ENCODE assay signal across 11 cellular contexts in genomic region chr16:4393243-4393606, GRCh38. TPM values are rescaled to one million over a fixed set of nuclear protein-coding genes. Genes with fewer than 3 reads are reported as not detected.
A peak's percentile ranks its signal among the peaks of the same experiment; 100 is the strongest.
DNase-seq lines count a peak whose midpoint lies in the region; ATAC-seq and TF ChIP-seq lines count a peak whose summit lies in the region.
"Had no signal": no experiment of that assay in that cellular context is flagged by ENCODE, and none has a peak within 500 bp of the region (broad histone marks: within the 10 kb centered on the region; RNA-seq: fewer than 3 reads in every experiment).

No MANE protein-coding gene starts in this region.

- ATAC-seq in Right ventricle myocardium superior (ENCODE audit: poor library complexity): no peak
- no peak for ATAC-seq in GM21360 (IDR thresholded peaks at IDR 0.05; ENCODE audit: unreplicated experiment)

- H3K27me3 Mint-ChIP-seq in nephron progenitor cell (ENCODE audit: low read depth, poor library complexity): peaks cover 4% of the 10 kb centered on the region

- H3K36me3 ChIP-seq in cardiac muscle cell: no peaks in the 10 kb centered on the region

- DNase-seq in cardiac muscle cell (ENCODE audit: low read depth in 1 of 2, low spot score in 1 of 2): no peak
- no peak for DNase-seq in Right ventricle myocardium superior
- DNase-seq in fibroblast of gingiva (ENCODE audit: low read depth): peak; percentile 47
- no peak for DNase-seq in nephron progenitor cell
- no peak for DNase-seq in putamen (ENCODE audit: low spot score)
- DNase-seq in NCI-H1105 treated with DMSO at 0.1 percent for 48 hours (lab: John Stamatoyannopoulos, UW): no peak
- no peak for DNase-seq in iPS-NIHi11 (ENCODE audit: low spot score)
- DNase-seq: NCI-H446, T-helper 2 cell had no signal

- peaks cover 66% of the 10 kb centered on the region for H3K4me1 Mint-ChIP-seq in nephron progenitor cell

- no peaks in the 10 kb centered on the region for H3K9me3 Mint-ChIP-seq in nephron progenitor cell

- H3K27ac ChIP-seq in cardiac muscle cell: peak overlapping the region; percentile 68

- no peak overlapping the region for H3K4me3 Mint-ChIP-seq in nephron progenitor cell

- no peak overlapping the region for H3K4me3 ChIP-seq in cardiac muscle cell
- H3K4me3 ChIP-seq: A549 had no signal

- no peaks in the 10 kb centered on the region for H3K9me3 ChIP-seq in cardiac muscle cell (ENCODE audit: low read depth)
- H3K9me3 ChIP-seq: A549 had no signal

- H3K4me1 ChIP-seq in cardiac muscle cell (ENCODE audit: low read depth): peaks cover 50% of the 10 kb centered on the region

- intact Hi-C loops in Right ventricle myocardium superior (cut with DNase I): no loop called here

- TF ChIP-seq CTCF in cardiac muscle cell (IDR thresholded peaks at IDR 0.05; ENCODE audit: low read depth, low read length) (no peak), nephron progenitor cell (IDR thresholded peaks at IDR 0.05) (no peak)

- H3K36me3 Mint-ChIP-seq in nephron progenitor cell (ENCODE audit: low read depth): no peaks in the 10 kb centered on the region

- H3K27me3 ChIP-seq in cardiac muscle cell: no peaks in the 10 kb centered on the region

- peak overlapping the region; percentile 85 for H3K27ac Mint-ChIP-seq in nephron progenitor cell

RNA-seq across cellular contexts. Expression of gene VASN, which starts 21.6 kb away (rescaled TPM):
- total RNA-seq in cardiac muscle cell (23.3 and 33.3 TPM in 2 replicates), Right ventricle myocardium superior (5.7 TPM)
- polyA plus RNA-seq in cardiac muscle cell: 18.9 and 30.5 TPM in 2 replicates

RNA-seq across cellular contexts. Expression of gene CORO7, which starts 23.2 kb away (rescaled TPM):
- total RNA-seq in cardiac muscle cell (33.0 and 66.5 TPM in 2 replicates), Right ventricle myocardium superior (11.6 TPM)
- polyA plus RNA-seq in cardiac muscle cell: 54.2 and 62.1 TPM in 2 replicates

RNA-seq across cellular contexts. Expression of gene DNAJA3, which starts 32.4 kb away (rescaled TPM):
- total RNA-seq in cardiac muscle cell (62.1 and 70.7 TPM in 2 replicates), Right ventricle myocardium superior (76.8 TPM)
- polyA plus RNA-seq in cardiac muscle cell: 60.5 and 70.8 TPM in 2 replicates

RNA-seq across cellular contexts. Expression of gene PAM16, which starts 42.1 kb away (rescaled TPM):
- total RNA-seq in cardiac muscle cell (65.1 and 72.5 TPM in 2 replicates), Right ventricle myocardium superior (74.0 TPM)
- polyA plus RNA-seq in cardiac muscle cell: 71.8 and 82.8 TPM in 2 replicates
